ENCODE assay signal across 8 cellular contexts in the genomic region with DNA sequence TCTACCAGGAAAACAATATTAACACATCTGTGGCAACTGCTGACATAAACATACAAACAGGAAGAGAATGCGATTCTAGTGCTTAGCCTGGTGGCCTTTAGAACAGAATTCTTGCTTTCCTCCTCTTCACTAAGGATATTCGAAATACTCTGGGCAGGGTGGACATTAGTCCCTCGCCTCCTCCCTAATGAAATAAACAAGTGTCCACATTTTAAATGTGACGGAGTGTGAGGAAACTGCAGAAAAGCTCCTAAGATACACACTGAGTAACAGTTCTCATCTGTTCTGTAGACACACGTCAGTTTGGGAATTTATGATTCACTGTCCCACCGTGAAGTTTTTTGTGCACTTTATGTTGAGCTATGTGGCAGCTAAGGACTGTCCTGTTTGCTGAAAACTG. TPM values are rescaled to one million over a fixed set of nuclear protein-coding genes. Genes with fewer than 3 reads are reported as not detected.
DNase-seq lines count a peak whose midpoint lies in the region; ATAC-seq, FAIRE-seq and TF ChIP-seq lines count a peak whose summit lies in the region.

No MANE protein-coding gene starts in this region.

- H3K9me3 ChIP-seq in testis, result no peaks in the 10 kb centered on the region

- in situ Hi-C loops in brain microvascular endothelial cell (cut with HindIII; ENCODE audit: low pct_ligation_motif_present, low sequenced_read_pairs), result no loop called here

- H3K36me3 ChIP-seq in brain microvascular endothelial cell (replicated peaks), result peaks cover 4% of the 10 kb centered on the region
- H3K36me3 ChIP-seq in testis (ENCODE audit: low read depth, missing control alignments), result no peaks in the 10 kb centered on the region

- TF ChIP-seq CTCF in brain microvascular endothelial cell (IDR thresholded peaks at IDR 0.05; ENCODE audit: low read depth, low read length, missing control alignments), result no peak
- TF ChIP-seq CTCF in testis (IDR thresholded peaks at IDR 0.05), result no peak

- H3K4me1 ChIP-seq in testis, result peaks cover 13% of the 10 kb centered on the region

- peak overlapping the region; percentile 77 for H3K4me3 ChIP-seq in brain microvascular endothelial cell (ENCODE audit: low read depth, low read length)
- peak overlapping the region; percentile 67 to 71 for H3K4me3 ChIP-seq in testis

- ATAC-seq in HG03025 (IDR thresholded peaks at IDR 0.05; ENCODE audit: low FRiP score, unreplicated experiment) (peak; percentile 19), left lobe of liver (peak; percentile 26)

- H3K27ac ChIP-seq in brain microvascular endothelial cell (peak overlapping the region; percentile 95), testis (peak overlapping the region; percentile 89 to 93)

- H3K27me3 ChIP-seq in brain microvascular endothelial cell (replicated peaks) (no peaks in the 10 kb centered on the region), testis (no peaks in the 10 kb centered on the region)

- peak; percentile 24 for FAIRE-seq in GM18507 (lab: Jason Lieb, UNC)

- TF ChIP-seq POLR2A in testis (IDR thresholded peaks at IDR 0.05), result no peak

- no peak for DNase-seq in GM18507 (ENCODE audit: extremely low spot score, insufficient read length, low read depth)
- DNase-seq in brain microvascular endothelial cell, result peak; percentile 27
- no peak for DNase-seq in left lobe of liver (ENCODE audit: low spot score)
- DNase-seq in testis, result no peak
- no peak for DNase-seq in NCI-H128 (lab: John Stamatoyannopoulos, UW; ENCODE audit: unreplicated experiment)
- DNase-seq in effector CD4-positive, alpha-beta T cell, result no peak
- no peak for DNase-seq in NCI-H446 treated with DMSO at 0.1 percent for 48 hours (lab: John Stamatoyannopoulos, UW)

- 2 to 5% methylated on average over 6 of the region's 6 CpGs for whole genome bisulfite sequencing in testis, 2 donors

- intact Hi-C loops in testis (cut with DNase I; ENCODE audit: low total_unique reads), result no loop called here

RNA-seq across cellular contexts. Expression of a gene that starts 0.6 kb away (rescaled TPM):
- total RNA-seq in left lobe of liver (14.1 TPM), testis (10 to 100 TPM; 24.4 to 33.7 TPM)
- polyA plus RNA-seq in testis (ENCODE audit: insufficient read depth, low read depth, low replicate concordance), result 7.2 TPM
